In genomic region chr9:137053944-137054931, GRCh38 we compare ENCODE assay signal across 8 cellular contexts. TPM values are rescaled to one million over a fixed set of nuclear protein-coding genes. Genes with fewer than 3 reads are reported as not detected.
A peak's percentile ranks its signal among the peaks of the same experiment; 100 is the strongest.
DNase-seq lines count a peak whose midpoint lies in the region; ATAC-seq and TF ChIP-seq lines count a peak whose summit lies in the region.

Gene ENTPD2 (minus strand): TSS chr9:137054061. CDS start chr9:137053997, 64 bp downstream.

- no peaks in the 10 kb centered on the region for H3K36me3 ChIP-seq in mammary epithelial cell (ENCODE audit: insufficient read depth, low read length)
- no peaks in the 10 kb centered on the region for H3K36me3 ChIP-seq in mucosa of stomach (ENCODE audit: control insufficient read depth, insufficient read depth, low read length)

- H3K79me2 ChIP-seq in mammary epithelial cell (ENCODE audit: insufficient read depth, low read length): no peaks in the 10 kb centered on the region

- peak within 1 kb of the TSS; percentile 93 for H3K4me2 ChIP-seq in mammary epithelial cell (ENCODE audit: insufficient read depth, low read depth, low read length)

- peaks cover 6% of the 10 kb centered on the region for H3K4me1 Mint-ChIP-seq in HFFc6 (ENCODE audit: low read depth)

- no peak within 1 kb of the TSS for H3K27ac Mint-ChIP-seq in HFFc6

- BruUV-seq in mammary epithelial cell (replicated peaks; lab: Mats Ljungman, UMichigan): no TSS peak

- peaks cover 37% of the 10 kb centered on the region for H3K4me1 ChIP-seq in mammary epithelial cell (ENCODE audit: insufficient read depth, low read length)
- H3K4me1 ChIP-seq in mucosa of stomach (ENCODE audit: control insufficient read depth, insufficient read depth, low read length): peaks cover 47% of the 10 kb centered on the region

- H3K4me3 ChIP-seq in mammary epithelial cell (replicated peaks in 1 of 3; ENCODE audit: insufficient read depth in 1 of 3, low read depth in 2 of 3, low read length in 3 of 3): peak within 1 kb of the TSS; percentile 66 to 69 (median 69)
- H3K4me3 ChIP-seq in mucosa of stomach (ENCODE audit: low read length): no peak within 1 kb of the TSS

- H4K20me1 ChIP-seq in mammary epithelial cell (ENCODE audit: insufficient read depth, low read length): no peaks in the 10 kb centered on the region

- in situ Hi-C loops in mammary epithelial cell (cut with MboI; ENCODE audit: low sequenced_read_pairs in 2 of 2): no loop called here

- no peaks in the 10 kb centered on the region for H3K36me3 Mint-ChIP-seq in HFFc6 (ENCODE audit: low read depth)

- H3K9ac ChIP-seq in mammary epithelial cell (ENCODE audit: insufficient read depth, low read length) (no peak within 1 kb of the TSS), mucosa of stomach (ENCODE audit: low read length) (peak within 1 kb of the TSS; percentile 73)

- no peak for TF ChIP-seq CTCF in mammary epithelial cell (conservative IDR thresholded peaks at IDR 0.05 in 1 of 2, IDR thresholded peaks at IDR 0.05 in 1 of 2; ENCODE audit: extremely low read depth in 1 of 2, insufficient read depth in 1 of 2, low read depth in 1 of 2, low read length in 2 of 2)
- no peak for TF ChIP-seq CTCF in HFFc6 (IDR thresholded peaks at IDR 0.05)

- H3K27me3 Mint-ChIP-seq in HFFc6 (ENCODE audit: insufficient read depth): peaks cover 17% of the 10 kb centered on the region

- WGBS in mammary epithelial cell (ENCODE audit: low coverage, missing lambda C conversion rate): 74% methylated on average over 12 of the region's 90 CpGs

- H3K4me3 Mint-ChIP-seq in HFFc6: no peak within 1 kb of the TSS

- no peaks in the 10 kb centered on the region for H3K27me3 ChIP-seq in mammary epithelial cell (ENCODE audit: insufficient read depth, low read length)
- peaks cover 25% of the 10 kb centered on the region for H3K27me3 ChIP-seq in mucosa of stomach (ENCODE audit: control insufficient read depth, insufficient read depth, low read length)

- CTCF ChIA-PET in mammary epithelial cell (lab: Charles Lee; ENCODE audit: low non-redundant PET): interaction anchor here (0.6 to 0.7 kb wide), 2 partner anchors 25 to 33 kb away, joined by 3 to 4 read pairs; partner anchors contain the start of gene MAN1B1

- no peaks in the 10 kb centered on the region for H3K9me3 Mint-ChIP-seq in HFFc6

- peak within 1 kb of the TSS; percentile 83 for H2AFZ ChIP-seq in mammary epithelial cell (ENCODE audit: low read depth, low read length)

- dilution Hi-C loops in mammary epithelial cell (cut with HindIII; ENCODE audit: low sequenced_read_pairs): no loop called here

- DNase-seq in DMS53 (lab: John Stamatoyannopoulos, UW): peak; percentile 93
- peak; percentile 56 for DNase-seq in NCI-H226
- peak; percentile 73 for DNase-seq in mammary epithelial cell
- DNase-seq in HFFc6: no peak
- no peak for DNase-seq in AG08396 (ENCODE audit: low spot score)
- no peak for DNase-seq in NAMALWA (ENCODE audit: low spot score)

- H3K27ac ChIP-seq in mammary epithelial cell (ENCODE audit: insufficient read depth, low read depth, low read length): no peak within 1 kb of the TSS

- intact Hi-C loops in mammary epithelial cell (cut with micrococcal nuclease): no loop called here

- H3K9me3 ChIP-seq in mammary epithelial cell (replicated peaks; ENCODE audit: insufficient read depth, low read length) (no peaks in the 10 kb centered on the region), mucosa of stomach (ENCODE audit: control insufficient read depth, low read length) (no peaks in the 10 kb centered on the region)

- no peak for ATAC-seq in HG03097 (IDR thresholded peaks at IDR 0.05; ENCODE audit: low FRiP score, unreplicated experiment)

RNA-seq across cellular contexts. Expression of gene ENTPD2, which starts in this region (rescaled TPM):
- 10 to 100 TPM; 15.5 to 19.5 TPM for total RNA-seq in mammary epithelial cell
- 3.5 TPM for polyA plus RNA-seq in mammary epithelial cell
- polyA minus RNA-seq in mammary epithelial cell: 21.7 TPM
- total RNA-seq in HFFc6 (2021; fragmentation: NEBNext Ultra II Directional; extraction: Animal tissue kit (Norgen Biotek cat#: 25700)): under 1 TPM in 3 of 6 experiments, not detected in 3; 0.12 to 0.28 (median 0.16) TPM

Comparison
In these comparisons a context has a peak if more than half of its experiments do, and no peak if none do; other contexts are left out.
1. RNA of gene ENTPD2 (total RNA-seq): 15.5 to 19.5 TPM in mammary epithelial cell; 0.12 to 0.28 TPM in HFFc6; every median in the first group is over 10 times any median in the second.
2. DNase-seq: peak in DMS53 (single experiment), NCI-H226 (single experiment) and mammary epithelial cell (single experiment); none in HFFc6 (single experiment), AG08396 (single experiment) and NAMALWA (single experiment).